ENCODE assay signal across 12 cellular contexts in the genomic region with DNA sequence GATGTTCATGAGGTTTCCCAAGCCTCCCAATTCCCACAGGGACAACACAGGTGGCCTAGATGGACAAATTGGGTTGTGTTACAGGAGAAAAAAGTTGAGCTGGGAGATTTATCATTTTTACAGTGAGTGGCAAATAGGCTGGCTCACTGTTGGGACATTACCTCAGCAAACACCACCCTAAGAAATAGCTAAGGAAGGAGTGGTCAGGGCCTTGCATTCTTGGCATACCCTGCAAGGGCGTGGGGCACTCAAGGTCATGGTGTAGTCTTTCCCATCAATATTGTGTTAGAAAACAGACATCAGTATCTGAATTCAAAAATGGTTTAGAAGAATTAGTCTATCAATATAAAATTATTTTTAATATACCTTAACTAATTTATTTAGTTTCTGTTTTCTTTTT. TPM values are rescaled to one million over a fixed set of nuclear protein-coding genes. Genes with fewer than 3 reads are reported as not detected.
DNase-seq lines count a peak whose midpoint lies in the region; ATAC-seq, FAIRE-seq and TF ChIP-seq lines count a peak whose summit lies in the region.
"Had no signal": no experiment of that assay in that cellular context is flagged by ENCODE, and none has a peak within 500 bp of the region (broad histone marks: within the 10 kb centered on the region; RNA-seq: fewer than 3 reads in every experiment).

No MANE protein-coding gene starts in this region.

- H3K79me1 ChIP-seq in mesenchymal stem cell (replicated peaks; ENCODE audit: low read length, poor library complexity, severe bottlenecking): no peaks in the 10 kb centered on the region

- TF ChIP-seq POLR2A in Peyer's patch (IDR thresholded peaks at IDR 0.05): no peak

- H4K8ac ChIP-seq in mesenchymal stem cell (ENCODE audit: low read length): no peak overlapping the region

- H3K9ac ChIP-seq in mesenchymal stem cell (ENCODE audit: low read length): no peak overlapping the region
- no peak overlapping the region for H3K9ac ChIP-seq in kidney (ENCODE audit: low read length in 2 of 2)

- H3K4me3 ChIP-seq in AG10803 (ENCODE audit: low read length) (no peak overlapping the region), choroid plexus epithelial cell (ENCODE audit: low read depth, low read length) (no peak overlapping the region), mesenchymal stem cell (ENCODE audit: insufficient read depth in 1 of 2, low read depth in 1 of 2, low read length in 2 of 2) (no peak overlapping the region), right cardiac atrium (ENCODE audit: low read length) (no peak overlapping the region), Peyer's patch (no peak overlapping the region), kidney (ENCODE audit: low read length in 2 of 2) (no peak overlapping the region)
- H3K4me3 ChIP-seq: vagina had no signal

- H3K27ac ChIP-seq in mesenchymal stem cell (ENCODE audit: low read length, poor library complexity, severe bottlenecking) (peak overlapping the region; percentile 48), right cardiac atrium (ENCODE audit: low read length) (no peak overlapping the region), Peyer's patch (no peak overlapping the region), kidney (ENCODE audit: low read depth in 2 of 2, low read length in 2 of 2) (no peak overlapping the region)
- H3K27ac ChIP-seq: vagina had no signal

- H2BK15ac ChIP-seq in mesenchymal stem cell (ENCODE audit: low read depth, poor library complexity, severe bottlenecking): no peak overlapping the region

- no peak for TF ChIP-seq CTCF in AG10803 (conservative IDR thresholded peaks at IDR 0.05; ENCODE audit: low read length)
- TF ChIP-seq CTCF in choroid plexus epithelial cell (conservative IDR thresholded peaks at IDR 0.05; ENCODE audit: low read depth, low read length): no peak
- no peak for TF ChIP-seq CTCF in Peyer's patch (IDR thresholded peaks at IDR 0.05)
- TF ChIP-seq CTCF in kidney (IDR thresholded peaks at IDR 0.05; ENCODE audit: borderline replicate concordance, extremely low read depth, insufficient read depth): no peak

- H2BK120ac ChIP-seq in mesenchymal stem cell (ENCODE audit: low read depth, low read length): no peak overlapping the region

- no peak overlapping the region for H2AK5ac ChIP-seq in mesenchymal stem cell (ENCODE audit: low read length, severe bottlenecking)

- H3K4ac ChIP-seq in mesenchymal stem cell (ENCODE audit: low read depth in 1 of 2, low read length in 2 of 2): no peak overlapping the region

- H3K36me3 ChIP-seq in mesenchymal stem cell (ENCODE audit: control insufficient read depth in 1 of 2, insufficient read depth in 2 of 2, low read depth in 1 of 2, low read length in 2 of 2): no peaks in the 10 kb centered on the region
- no peaks in the 10 kb centered on the region for H3K36me3 ChIP-seq in Peyer's patch
- H3K36me3 ChIP-seq in kidney (ENCODE audit: control insufficient read depth in 1 of 2, insufficient read depth in 2 of 2, low read length in 2 of 2): no peaks in the 10 kb centered on the region
- H3K36me3 ChIP-seq: vagina had no signal

- intact Hi-C loops in right cardiac atrium (cut with DNase I) (no loop called here), kidney (cut with DNase I) (no loop called here)

- no peak overlapping the region for H3K18ac ChIP-seq in mesenchymal stem cell (ENCODE audit: low read depth in 1 of 2, low read length in 2 of 2)

- H3K23ac ChIP-seq in mesenchymal stem cell (ENCODE audit: low read length in 2 of 2): no peak overlapping the region

- H2BK12ac ChIP-seq in mesenchymal stem cell (ENCODE audit: low read length in 2 of 2): no peak overlapping the region

- peaks cover 11% of the 10 kb centered on the region for H3K9me3 ChIP-seq in mesenchymal stem cell (ENCODE audit: control insufficient read depth, low read length)
- H3K9me3 ChIP-seq in right cardiac atrium (ENCODE audit: control insufficient read depth, low read length): peaks cover 5% of the 10 kb centered on the region
- no peaks in the 10 kb centered on the region for H3K9me3 ChIP-seq in Peyer's patch
- peaks cover 2 to 10% of the 10 kb centered on the region in 2 donors for H3K9me3 ChIP-seq in kidney (ENCODE audit: control insufficient read depth in 1 of 2, low read length in 2 of 2)
- H3K9me3 ChIP-seq: vagina had no signal

- no peak overlapping the region for H3K14ac ChIP-seq in mesenchymal stem cell (ENCODE audit: low read length in 2 of 2)

- H4K91ac ChIP-seq in mesenchymal stem cell (ENCODE audit: low read length): no peak overlapping the region

- peak overlapping the region; percentile 36 for H3K4me2 ChIP-seq in mesenchymal stem cell (ENCODE audit: low read length, poor library complexity, severe bottlenecking)

- no peak for ATAC-seq in right cardiac atrium

- FAIRE-seq in HTR-8/SVneo (lab: Jason Lieb, UNC): peak; percentile 97
- FAIRE-seq in kidney (lab: Jason Lieb, UNC): no peak

- no peaks in the 10 kb centered on the region for H3K4me1 ChIP-seq in mesenchymal stem cell (ENCODE audit: control insufficient read depth, insufficient read depth, low read depth, low read length)
- no peaks in the 10 kb centered on the region for H3K4me1 ChIP-seq in right cardiac atrium (ENCODE audit: control insufficient read depth, insufficient read depth, low read length)
- H3K4me1 ChIP-seq in Peyer's patch: no peaks in the 10 kb centered on the region
- H3K4me1 ChIP-seq in kidney (ENCODE audit: control insufficient read depth in 1 of 2, insufficient read depth in 1 of 2, low read depth in 1 of 2, low read length in 2 of 2): peaks cover 0 to 2% of the 10 kb centered on the region in 2 donors
- H3K4me1 ChIP-seq: vagina had no signal

- H2BK5ac ChIP-seq in mesenchymal stem cell (ENCODE audit: low read depth, low read length, poor library complexity, severe bottlenecking): no peak overlapping the region

- H3K27me3 ChIP-seq in mesenchymal stem cell (ENCODE audit: control insufficient read depth in 1 of 2, insufficient read depth in 1 of 2, low read length in 2 of 2) (no peaks in the 10 kb centered on the region), right cardiac atrium (ENCODE audit: control insufficient read depth, insufficient read depth) (no peaks in the 10 kb centered on the region), Peyer's patch (no peaks in the 10 kb centered on the region)
- H3K27me3 ChIP-seq: vagina had no signal

- peak; percentile 77 for DNase-seq in AG10803 (ENCODE audit: low read depth)
- peak; percentile 92 for DNase-seq in HTR-8/SVneo (ENCODE audit: insufficient read length, low spot score)
- DNase-seq in choroid plexus epithelial cell (ENCODE audit: low read depth): peak; percentile 65
- no peak for DNase-seq in mesenchymal stem cell
- DNase-seq in right cardiac atrium: no peak
- DNase-seq in Peyer's patch: no peak
- DNase-seq in stimulated activated CD4-positive, alpha-beta T cell treated with anti-CD3 and anti-CD28 coated beads, Interleukin-2, amount 100 ng/mL, for 24 hours: no peak
- no peak for DNase-seq in kidney
- DNase-seq: activated T-cell treated with anti-CD3 and anti-CD28 coated beads, Interleukin-2, amount 50 U/mL, for 48 hours; C1 segment of cervical spinal cord; nucleus accumbens had no signal

- WGBS in mesenchymal stem cell: no CpG with 5 or more reads among the region's 1 CpG
- WGBS in right cardiac atrium: 51% methylated on average over 1 of the region's 1 CpG

- H2AFZ ChIP-seq in mesenchymal stem cell (ENCODE audit: low read depth, low read length): no peak overlapping the region

RNA-seq across cellular contexts. Expression of a gene that starts 23.4 kb away (rescaled TPM):
- 7.9 TPM for polyA plus RNA-seq in mesenchymal stem cell (2013, experiment 1 of 2)
- 7.6 TPM for polyA plus RNA-seq in mesenchymal stem cell (2013, experiment 2 of 2)
- total RNA-seq in right cardiac atrium (10 to 100 TPM in 2 of 4 donors, 1 to 10 TPM in 2; 9.6 to 12.4 (median 10.9) TPM), Peyer's patch (10 to 100 TPM; 14.0 to 65.2 (median 21.3) TPM), kidney (23.3 TPM)
- polyA plus RNA-seq in right cardiac atrium (2.3 TPM), kidney (ENCODE audit: insufficient read depth, low read depth, low replicate concordance) (3.7 TPM)

Comparison
In these comparisons a context has a peak if more than half of its experiments do, and no peak if none do; other contexts are left out.
1. DNase-seq: peak in AG10803 (single experiment), HTR-8/SVneo (single experiment) and choroid plexus epithelial cell (single experiment); none in mesenchymal stem cell (single experiment), right cardiac atrium (0 of 3), Peyer's patch (0 of 3), stimulated activated CD4-positive, alpha-beta T cell treated with anti-CD3 and anti-CD28 coated beads, Interleukin-2, amount 100 ng/mL, for 24 hours (0 of 2) and kidney (single experiment).